ENCODE assay signal across 1 cellular context in genomic region chr2:217922101-217923006, GRCh38.
TF ChIP-seq lines count a peak whose summit lies in the region.

No MANE protein-coding gene starts in this region.

TF ChIP-seq in H1, 55 proteins besides CTCF, POLR2A, EP300 and RAD21:
- no peak for TF ChIP-seq SP1 (IDR thresholded peaks at IDR 0.05; ENCODE audit: low read depth, low read length)
- no peak for TF ChIP-seq SAP30 (IDR thresholded peaks at IDR 0.05; ENCODE audit: insufficient read depth, insufficient replicate concordance, low read length)
- no peak for TF ChIP-seq SIRT6 (IDR thresholded peaks at IDR 0.05; ENCODE audit: low read length)
- TF ChIP-seq BRCA1 (IDR thresholded peaks at IDR 0.05; ENCODE audit: low read depth, low read length), result no peak
- TF ChIP-seq TEAD4 (IDR thresholded peaks at IDR 0.05; ENCODE audit: low read depth, low read length), result peak; percentile 48; the same call in 1 of the 2 replicates
- no peak for TF ChIP-seq RNF2 (IDR thresholded peaks at IDR 0.05; ENCODE audit: borderline replicate concordance, low read depth, low read length, missing control alignments, poor library complexity, severe bottlenecking)
- TF ChIP-seq HDAC6 (IDR thresholded peaks at IDR 0.05; ENCODE audit: low read depth, low read length), result no peak
- no peak for TF ChIP-seq MAX (IDR thresholded peaks at IDR 0.05)
- no peak for TF ChIP-seq ATF2 (IDR thresholded peaks at IDR 0.05; ENCODE audit: low read length)
- TF ChIP-seq SP2 (IDR thresholded peaks at IDR 0.05; ENCODE audit: low read length), result no peak
- TF ChIP-seq SIN3A (conservative IDR thresholded peaks at IDR 0.05 in 1 of 2, IDR thresholded peaks at IDR 0.05 in 1 of 2; ENCODE audit: low read depth in 1 of 2, low read length in 2 of 2), result no peak
- TF ChIP-seq CBX8 (IDR thresholded peaks at IDR 0.05; ENCODE audit: borderline replicate concordance, low read depth, low read length), result no peak
- TF ChIP-seq KDM5A (IDR thresholded peaks at IDR 0.05; ENCODE audit: low read length), result no peak
- TF ChIP-seq CTBP2 (IDR thresholded peaks at IDR 0.05; ENCODE audit: borderline replicate concordance, insufficient read depth, insufficient read length, low read length), result peak; percentile 19
TF ChIP-seq in H1: peak in this region for 2.
